In genomic region chr1:32247983-32248889, GRCh38 we compare ENCODE assay signal across 8 cellular contexts. TPM values are rescaled to one million over a fixed set of nuclear protein-coding genes. Genes with fewer than 3 reads are reported as not detected.
A peak's percentile ranks its signal among the peaks of the same experiment; 100 is the strongest.
DNase-seq lines count a peak whose midpoint lies in the region; ATAC-seq, FAIRE-seq and TF ChIP-seq lines count a peak whose summit lies in the region.

No MANE protein-coding gene starts in this region.

- peak overlapping the region in 1 of 2 experiments; percentile 57; a peak in 2 of 6 replicates for H3K27ac ChIP-seq in A549
- H3K27ac ChIP-seq in WERI-Rb-1: no peak overlapping the region

- H3K9me3 ChIP-seq in A549: no peaks in the 10 kb centered on the region
- no peaks in the 10 kb centered on the region for H3K9me3 ChIP-seq in WERI-Rb-1 (ENCODE audit: severe bottlenecking)

- POLR2A ChIA-PET in A549 (lab: Yijun Ruan, JAX): interaction anchor here (0.9 kb wide), 1 partner anchor 26 kb away, joined by 3 read pairs; the partner anchor contains the start of genes EIF3I and TMEM234

- H3K36me3 ChIP-seq in WERI-Rb-1: no peaks in the 10 kb centered on the region

- WGBS in A549 (ENCODE audit: missing lambda C conversion rate): 25% methylated on average over 10 of the region's 31 CpGs

- 0 out of 3 replicates have a peak overlapping the region, but pooled peaks have one; percentile 20 for H3K4me2 ChIP-seq in A549

- CTCF ChIA-PET in A549 (lab: Yijun Ruan, JAX): interaction anchor here (0.6 to 7.7 kb wide), 31 partner anchors 9 to 177 kb away, joined by 3 to 96 read pairs (median 4); partner anchors contain the start of gene CCDC28B

- DNase-seq in A549 (ENCODE audit: low read depth in 1 of 2, low spot score in 1 of 2) (peak; percentile 72 to 74), GM19238 (ENCODE audit: insufficient read length, low spot score) (peak; percentile 71), NCI-H1694 treated with DMSO at 0.1 percent for 48 hours (lab: John Stamatoyannopoulos, UW) (peak; percentile 26), WERI-Rb-1 (peak; percentile 75), cardiac fibroblast (ENCODE audit: low read depth in 2 of 2) (peak; percentile 67 to 75), kidney tubule cell (ENCODE audit: low spot score) (peak; percentile 82), NCI-H446 (lab: John Stamatoyannopoulos, UW) (no peak)
- DNase-seq in stimulated activated CD4-positive, alpha-beta T cell treated with anti-CD3 and anti-CD28 coated beads, Interleukin-4, amount 100 ng/mL, for 24 hours: peak; percentile 83

- no peak for FAIRE-seq in A549 (lab: Jason Lieb, UNC)

- no peak for TF ChIP-seq POLR2A in A549 (IDR thresholded peaks at IDR 0.05; ENCODE audit: low read length)

- peak; percentile 90 to 95 for ATAC-seq in A549

- no peak for TF ChIP-seq EP300 in A549 (IDR thresholded peaks at IDR 0.05)

- peaks cover 3% of the 10 kb centered on the region; the same call in 1 of the 3 replicates for H3K4me1 ChIP-seq in A549

- H3K4me3 ChIP-seq in A549 (no peak overlapping the region), WERI-Rb-1 (ENCODE audit: low read depth, low read length) (no peak overlapping the region), cardiac fibroblast (replicated peaks in 1 of 2; ENCODE audit: low read depth in 2 of 2, low read length in 2 of 2) (no peak overlapping the region)

- no peaks in the 10 kb centered on the region for H3K27me3 ChIP-seq in WERI-Rb-1 (ENCODE audit: insufficient read depth, low read depth, severe bottlenecking)

- peak; percentile 47 to 56 for TF ChIP-seq RAD21 in A549 (conservative IDR thresholded peaks at IDR 0.05 in 1 of 2, IDR thresholded peaks at IDR 0.05 in 1 of 2)

- TF ChIP-seq CTCF in A549 (IDR thresholded peaks at IDR 0.05) (peak; percentile 66), WERI-Rb-1 (IDR thresholded peaks at IDR 0.05; ENCODE audit: low read depth, low read length) (peak; percentile 87), cardiac fibroblast (IDR thresholded peaks at IDR 0.05; ENCODE audit: low read depth, low read length) (peak; percentile 75)

TF ChIP-seq in A549, 52 proteins besides CTCF, POLR2A, EP300 and RAD21:
- TF ChIP-seq KDM5A (IDR thresholded peaks at IDR 0.05): no peak
- peak; percentile 58 for TF ChIP-seq SMC3 (IDR thresholded peaks at IDR 0.05)
- TF ChIP-seq EHF (CRISPR knock-in tag; IDR thresholded peaks at IDR 0.05): no peak

RNA-seq across cellular contexts. Expression of gene FAM167B, which starts 1.2 kb away (rescaled TPM):
- polyA plus RNA-seq in A549 (2011; rRNA removed) (0.53 and 0.54 TPM in 2 replicates), A549 (2017; fragmentation: RNase III; extraction: RNeasy Plus Mini Kit Qiagen cat#74134 plus additional on column Dnase treatment) (0.58 to 2.0 TPM (median 1.8 TPM) in 3 replicates)
- 0.31 and 0.42 TPM in 2 replicates for polyA plus RNA-seq in A549 (2012; cell fraction: cytosol; rRNA removed)
- 1.9 and 2.3 TPM in 2 replicates for polyA plus RNA-seq in A549 (2012; cell fraction: nucleus; rRNA removed)
- polyA minus RNA-seq in A549 (2011; rRNA and poly(A)+ RNA removed): 0.29 TPM in 2 replicates

RNA-seq across cellular contexts. Expression of gene LCK, which starts 2.8 kb away (rescaled TPM):
- polyA plus RNA-seq in A549 (2011; rRNA removed) (0.03 and 0.04 TPM in 2 replicates), A549 (2017; fragmentation: RNase III; extraction: RNeasy Plus Mini Kit Qiagen cat#74134 plus additional on column Dnase treatment) (not detected in 3 replicates)
- 0.03 TPM in 2 replicates for polyA plus RNA-seq in A549 (2012; cell fraction: cytosol; rRNA removed)
- polyA plus RNA-seq in A549 (2012; cell fraction: nucleus; rRNA removed): 0.12 TPM in 1 of 2 replicates, not detected in the other
- not detected in 2 replicates for polyA minus RNA-seq in A549 (2011; rRNA and poly(A)+ RNA removed)

RNA-seq across cellular contexts. Expression of gene EIF3I, which starts 26.0 kb away (rescaled TPM):
- polyA plus RNA-seq in A549 (2011; rRNA removed) (299 and 300 TPM in 2 replicates), A549 (2017; fragmentation: RNase III; extraction: RNeasy Plus Mini Kit Qiagen cat#74134 plus additional on column Dnase treatment) (318 to 335 TPM (median 330 TPM) in 3 replicates)
- 350 and 365 TPM in 2 replicates for polyA plus RNA-seq in A549 (2012; cell fraction: cytosol; rRNA removed)
- polyA plus RNA-seq in A549 (2012; cell fraction: nucleus; rRNA removed): 185 and 215 TPM in 2 replicates
- 298 and 520 TPM in 2 replicates for polyA minus RNA-seq in A549 (2011; rRNA and poly(A)+ RNA removed)

RNA-seq across cellular contexts. Expression of gene TMEM234, which starts 26.1 kb away (rescaled TPM):
- polyA plus RNA-seq in A549 (2011; rRNA removed) (8.4 and 10.9 TPM in 2 replicates), A549 (2017; fragmentation: RNase III; extraction: RNeasy Plus Mini Kit Qiagen cat#74134 plus additional on column Dnase treatment) (12.0 to 12.1 TPM (median 12.0 TPM) in 3 replicates)
- 9.1 and 9.6 TPM in 2 replicates for polyA plus RNA-seq in A549 (2012; cell fraction: cytosol; rRNA removed)
- polyA plus RNA-seq in A549 (2012; cell fraction: nucleus; rRNA removed): 17.3 and 21.7 TPM in 2 replicates
- 18.8 and 20.0 TPM in 2 replicates for polyA minus RNA-seq in A549 (2011; rRNA and poly(A)+ RNA removed)

RNA-seq across cellular contexts. Expression of gene DCDC2B, which starts 39.3 kb away (rescaled TPM):
- polyA plus RNA-seq in A549 (2011; rRNA removed) (not detected in 2 replicates), A549 (2017; fragmentation: RNase III; extraction: RNeasy Plus Mini Kit Qiagen cat#74134 plus additional on column Dnase treatment) (not detected in 3 replicates)
- polyA plus RNA-seq in A549 (2012; cell fraction: cytosol; rRNA removed): not detected in 2 replicates
- not detected in 2 replicates for polyA plus RNA-seq in A549 (2012; cell fraction: nucleus; rRNA removed)
- polyA minus RNA-seq in A549 (2011; rRNA and poly(A)+ RNA removed): not detected in 2 replicates

Comparison
In these comparisons a context has a peak if more than half of its experiments do, and no peak if none do; other contexts are left out.
1. DNase-seq: peak in A549 (2 of 2), GM19238 (single experiment), NCI-H1694 treated with DMSO at 0.1 percent for 48 hours (single experiment), WERI-Rb-1 (single experiment), cardiac fibroblast (2 of 2), kidney tubule cell (single experiment) and stimulated activated CD4-positive, alpha-beta T cell treated with anti-CD3 and anti-CD28 coated beads, Interleukin-4, amount 100 ng/mL, for 24 hours (single experiment); none in NCI-H446 (0 of 2).
2. Peak in every context shown above with its lines, with median percentiles within 50 percentile points of each other: CTCF ChIP-seq.